Comparison of ENCODE assay signal across 14 cellular contexts in the genomic region with DNA sequence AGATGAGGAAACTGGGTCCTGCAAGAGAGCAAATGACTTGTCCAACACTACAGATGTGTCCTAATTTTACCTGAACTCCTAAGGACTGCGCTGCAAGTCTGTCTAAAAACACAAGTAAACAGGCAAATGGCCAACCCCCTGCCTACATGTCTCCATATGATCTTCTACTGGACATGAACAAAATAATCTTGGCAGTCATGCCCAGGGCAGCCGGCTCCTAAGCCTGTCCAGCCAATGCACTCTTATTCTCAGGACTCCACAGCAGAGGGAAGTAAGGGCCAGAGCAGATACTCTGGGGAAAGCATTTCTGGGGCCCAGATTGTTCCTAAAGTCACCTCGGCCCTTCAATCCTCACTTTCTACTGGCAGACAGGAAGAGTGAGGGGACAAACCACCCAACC.
"Had no signal": no experiment of that assay in that cellular context is flagged by ENCODE, and none has a peak within 500 bp of the region (broad histone marks: within the 10 kb centered on the region; RNA-seq: fewer than 3 reads in every experiment).

No MANE protein-coding gene starts in this region.

- H3K27ac Mint-ChIP-seq: endodermal cell had no signal

- H3K4me1 Mint-ChIP-seq: endodermal cell had no signal

- H3K36me3 Mint-ChIP-seq: naive B cell had no signal

- H3K9me3 ChIP-seq: heart left ventricle, neutrophil, tibial artery, upper lobe of left lung, uterus had no signal

- H3K9me3 Mint-ChIP-seq: endodermal cell, naive B cell had no signal

- H3K27me3 ChIP-seq: heart left ventricle, neutrophil, tibial artery, upper lobe of left lung, uterus had no signal

- H3K27ac ChIP-seq: coronary artery, neutrophil, skin epidermis, tibial artery, upper lobe of left lung, uterus had no signal

- H3K4me3 ChIP-seq: coronary artery, heart left ventricle, skin epidermis, tibial artery, upper lobe of left lung, uterus had no signal

- H3K4me3 Mint-ChIP-seq: endodermal cell had no signal

- H3K4me1 ChIP-seq: uterus had no signal

- DNase-seq: effector CD4-positive, alpha-beta T cell; endodermal cell; heart left ventricle; hippocampal formation; kidney glomerular epithelial cell; naive B cell; stimulated activated CD4-positive, alpha-beta T cell treated with anti-CD3 and anti-CD28 coated beads, Interleukin-12 subunit alpha, Interleukin-12 subunit beta, amount 100 ng/mL, for 4 hours; stimulated activated naive CD4-positive, alpha-beta T cell treated with Interleukin-2 at 50 U/mL for 16 hours; tibial artery; upper lobe of left lung; uterus had no signal

- H3K36me3 ChIP-seq: heart left ventricle, neutrophil, tibial artery, upper lobe of left lung, uterus had no signal
